ENCODE assay signal across 8 cellular contexts in genomic region chr15:39919396-39919739, GRCh38. TPM values are rescaled to one million over a fixed set of nuclear protein-coding genes. Genes with fewer than 3 reads are reported as not detected.
A peak's percentile ranks its signal among the peaks of the same experiment; 100 is the strongest.
DNase-seq lines count a peak whose midpoint lies in the region; ATAC-seq, FAIRE-seq and TF ChIP-seq lines count a peak whose summit lies in the region.

No MANE protein-coding gene starts in this region.

- peak overlapping the region; percentile 39 for H3K4me3 Mint-ChIP-seq in activated T-helper 1 cell treated with anti-CD3 and anti-CD28 coated beads, Interleukin-12 subunit alpha, Interleukin-12 subunit beta, Interleukin-2, Interleukin-4 antibody, amounts not matched to agents 30 ng/mL and 10 ng/mL and 1 ng/mL, durations not matched to agents 14 hours and 24 hours and 36 hours

- peaks cover 5% of the 10 kb centered on the region for H3K36me3 Mint-ChIP-seq in activated T-helper 1 cell treated with anti-CD3 and anti-CD28 coated beads, Interleukin-12 subunit alpha, Interleukin-12 subunit beta, Interleukin-2, Interleukin-4 antibody, amounts not matched to agents 30 ng/mL and 10 ng/mL and 1 ng/mL, durations not matched to agents 14 hours and 24 hours and 36 hours (ENCODE audit: low read depth)

- no peak overlapping the region for H3K27ac Mint-ChIP-seq in activated T-helper 1 cell treated with anti-CD3 and anti-CD28 coated beads, Interleukin-12 subunit alpha, Interleukin-12 subunit beta, Interleukin-2, Interleukin-4 antibody, amounts not matched to agents 30 ng/mL and 10 ng/mL and 1 ng/mL, durations not matched to agents 14 hours and 24 hours and 36 hours

- peaks cover 13% of the 10 kb centered on the region for H3K9me3 Mint-ChIP-seq in activated T-helper 1 cell treated with anti-CD3 and anti-CD28 coated beads, Interleukin-12 subunit alpha, Interleukin-12 subunit beta, Interleukin-2, Interleukin-4 antibody, amounts not matched to agents 30 ng/mL and 10 ng/mL and 1 ng/mL, durations not matched to agents 14 hours and 24 hours and 36 hours

- ATAC-seq in GM18858 (IDR thresholded peaks at IDR 0.05; ENCODE audit: unreplicated experiment) = no peak

- TF ChIP-seq CTCF in HFF-Myc (IDR thresholded peaks at IDR 0.05; ENCODE audit: low read depth, low read length, missing control alignments) = no peak

- H3K4me1 Mint-ChIP-seq in activated T-helper 1 cell treated with anti-CD3 and anti-CD28 coated beads, Interleukin-12 subunit alpha, Interleukin-12 subunit beta, Interleukin-2, Interleukin-4 antibody, amounts not matched to agents 30 ng/mL and 10 ng/mL and 1 ng/mL, durations not matched to agents 14 hours and 24 hours and 36 hours (ENCODE audit: low read depth) = peaks cover 22% of the 10 kb centered on the region

- peaks cover 4 to 5% of the 10 kb centered on the region in 2 donors for H3K27me3 ChIP-seq in small intestine (ENCODE audit: control insufficient read depth in 2 of 2, insufficient read depth in 2 of 2, low read length in 2 of 2)

- H3K4me3 ChIP-seq in HFF-Myc (replicated peaks; ENCODE audit: low read depth, low read length) = peak overlapping the region; percentile 79
- peak overlapping the region; percentile 90 for H3K4me3 ChIP-seq in iPS-18c (ENCODE audit: insufficient read depth, low read depth, low read length)
- peak overlapping the region; percentile 7 to 54 for H3K4me3 ChIP-seq in small intestine (ENCODE audit: low read depth in 1 of 2, low read length in 2 of 2)

- 4 to 8% (median 6%) methylated on average over 15 of the region's 15 CpGs for WGBS in small intestine, 3 donors

- no peaks in the 10 kb centered on the region for H3K9me3 ChIP-seq in iPS-18c (ENCODE audit: control insufficient read depth, insufficient read depth, low read length)
- H3K9me3 ChIP-seq in small intestine (ENCODE audit: control insufficient read depth, low read depth) = no peaks in the 10 kb centered on the region

- intact Hi-C loops in activated T-helper 1 cell treated with anti-CD3 and anti-CD28 coated beads, Interleukin-12 subunit alpha, Interleukin-12 subunit beta, Interleukin-2, Interleukin-4 antibody, amounts not matched to agents 30 ng/mL and 10 ng/mL and 1 ng/mL, durations not matched to agents 14 hours and 24 hours and 36 hours (cut with micrococcal nuclease) = no loop called here

- H3K4me1 ChIP-seq in small intestine (ENCODE audit: control insufficient read depth in 2 of 2, insufficient read depth in 1 of 2, low read depth in 1 of 2, low read length in 1 of 2) = peaks cover 3% of the 10 kb centered on the region in 2 donors

- H3K27ac ChIP-seq in small intestine (ENCODE audit: low read depth in 1 of 2, low read length in 1 of 2) = no peak overlapping the region

- peaks cover 37% of the 10 kb centered on the region for H3K27me3 Mint-ChIP-seq in activated T-helper 1 cell treated with anti-CD3 and anti-CD28 coated beads, Interleukin-12 subunit alpha, Interleukin-12 subunit beta, Interleukin-2, Interleukin-4 antibody, amounts not matched to agents 30 ng/mL and 10 ng/mL and 1 ng/mL, durations not matched to agents 14 hours and 24 hours and 36 hours (ENCODE audit: insufficient read depth)

- FAIRE-seq in small intestine (lab: Jason Lieb, UNC) = no peak

- DNase-seq in HFF-Myc (ENCODE audit: extremely low read depth, low read depth) = no peak
- no peak for DNase-seq in activated T-helper 1 cell treated with anti-CD3 and anti-CD28 coated beads, Interleukin-12 subunit alpha, Interleukin-12 subunit beta, Interleukin-2, Interleukin-4 antibody, amounts not matched to agents 30 ng/mL and 10 ng/mL and 1 ng/mL, durations not matched to agents 14 hours and 24 hours and 36 hours (ENCODE audit: low spot score)
- DNase-seq in small intestine = no peak
- DNase-seq in A172 (ENCODE audit: low spot score) = no peak
- DNase-seq in T-helper 9 cell = no peak
- DNase-seq in MV-4-11 (lab: John Stamatoyannopoulos, UW) = no peak

- no peaks in the 10 kb centered on the region for H3K36me3 ChIP-seq in small intestine (ENCODE audit: control insufficient read depth in 2 of 2, insufficient read depth in 2 of 2, low read length in 2 of 2)

RNA-seq across cellular contexts. Expression of gene GPR176, which starts 0.7 kb away (rescaled TPM):
- total RNA-seq in activated T-helper 1 cell treated with anti-CD3 and anti-CD28 coated beads, Interleukin-12 subunit alpha, Interleukin-12 subunit beta, Interleukin-2, Interleukin-4 antibody, amounts not matched to agents 30 ng/mL and 10 ng/mL and 1 ng/mL, durations not matched to agents 14 hours and 24 hours and 36 hours = 0.23 and 0.34 TPM in 2 replicates
- 1 to 10 TPM in 1 of 3 donors, under 1 TPM in 1, not detected in 1; 0.54 to 3.3 TPM for polyA plus RNA-seq in small intestine
- total RNA-seq in A172 (2014; rRNA removed; shearing (Covaris generic)) = 60.0 and 65.6 TPM in 2 replicates

RNA-seq across cellular contexts. Expression of gene EIF2AK4, which starts 14.5 kb away (rescaled TPM):
- total RNA-seq in activated T-helper 1 cell treated with anti-CD3 and anti-CD28 coated beads, Interleukin-12 subunit alpha, Interleukin-12 subunit beta, Interleukin-2, Interleukin-4 antibody, amounts not matched to agents 30 ng/mL and 10 ng/mL and 1 ng/mL, durations not matched to agents 14 hours and 24 hours and 36 hours = 51.5 and 54.2 TPM in 2 replicates
- 10 to 100 TPM; 12.4 to 19.9 (median 13.0) TPM for polyA plus RNA-seq in small intestine
- 67.9 and 91.4 TPM in 2 replicates for total RNA-seq in A172 (2014; rRNA removed; shearing (Covaris generic))

Comparison
In these comparisons a context has a peak if more than half of its experiments do, and no peak if none do; other contexts are left out.
1. H3K4me3 ChIP-seq: peak in every context shown above with its lines; median percentile 90 in iPS-18c; 79 in HFF-Myc; 30 in small intestine.
2. RNA of gene GPR176, which starts 0.7 kb away (total RNA-seq): 60.0 to 65.6 TPM in A172; 0.23 to 0.34 TPM in activated T-helper 1 cell treated with anti-CD3 and anti-CD28 coated beads, Interleukin-12 subunit alpha, Interleukin-12 subunit beta, Interleukin-2, Interleukin-4 antibody, amounts not matched to agents 30 ng/mL and 10 ng/mL and 1 ng/mL, durations not matched to agents 14 hours and 24 hours and 36 hours; every median in the first group is over 10 times any median in the second.